15 cellular contexts compared by ENCODE assay signal in the genomic region with DNA sequence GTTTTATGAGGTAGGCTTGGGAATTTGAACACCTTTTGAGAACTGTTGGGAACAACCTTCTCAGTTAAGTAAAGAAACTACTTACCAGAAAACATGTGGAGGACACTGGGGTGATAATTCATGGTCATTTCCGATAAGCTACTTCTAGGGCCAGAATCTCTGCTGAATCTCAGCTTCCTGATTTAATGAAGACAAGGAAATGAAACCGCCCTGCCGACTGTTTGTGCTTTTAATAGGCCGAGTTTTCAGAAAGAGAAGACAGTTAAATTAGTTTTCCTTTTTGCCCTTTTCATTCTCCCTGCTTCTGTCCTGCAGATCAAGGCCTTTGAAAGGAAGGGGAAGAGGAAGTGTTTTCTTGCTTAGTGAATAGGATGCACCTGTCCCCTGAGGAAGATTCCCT.
DNase-seq lines count a peak whose midpoint lies in the region; TF ChIP-seq lines count a peak whose summit lies in the region.
"Had no signal": no experiment of that assay in that cellular context is flagged by ENCODE, and none has a peak within 500 bp of the region (broad histone marks: within the 10 kb centered on the region; RNA-seq: fewer than 3 reads in every experiment).

No MANE protein-coding gene starts in this region.

- H3K27me3 ChIP-seq in MM.1S (replicated peaks; ENCODE audit: insufficient read depth, low read length) (no peaks in the 10 kb centered on the region), neutrophil (no peaks in the 10 kb centered on the region)
- H3K27me3 ChIP-seq: BE2C, dorsolateral prefrontal cortex, esophagus squamous epithelium had no signal

- H3K79me2 ChIP-seq in MM.1S (ENCODE audit: low read length): peaks cover 84% of the 10 kb centered on the region

- H3K4me1 ChIP-seq in MM.1S (ENCODE audit: low read length) (peaks cover 50% of the 10 kb centered on the region), neutrophil (ENCODE audit: control insufficient read depth in 1 of 2, insufficient read depth in 1 of 2, low read depth in 1 of 2, low read length in 1 of 2) (peaks cover 23 to 36% of the 10 kb centered on the region in 2 experiments)
- H3K4me1 ChIP-seq: BE2C had no signal

- peaks cover 23% of the 10 kb centered on the region for H3F3A ChIP-seq in MM.1S (ENCODE audit: insufficient read depth, low read length)

- no peaks in the 10 kb centered on the region for H3K9me2 ChIP-seq in MM.1S (replicated peaks; ENCODE audit: insufficient read depth, low read length)

- H3K36me3 ChIP-seq in MM.1S (replicated peaks; ENCODE audit: insufficient read depth, low read length) (no peaks in the 10 kb centered on the region), neutrophil (no peaks in the 10 kb centered on the region)
- H3K36me3 ChIP-seq: BE2C, esophagus squamous epithelium had no signal

- DNase-seq in CD1c-positive myeloid dendritic cell (ENCODE audit: extremely low spot score): peak; percentile 74
- DNase-seq in MM.1S: peak; percentile 70
- peak; percentile 35 for DNase-seq in dermis blood vessel endothelial cell
- DNase-seq in A172 (ENCODE audit: low spot score): no peak
- DNase-seq in NCI-H187 treated with DMSO at 0.1 percent for 48 hours (lab: John Stamatoyannopoulos, UW): no peak
- DNase-seq in DMS 273 treated with DMSO at 0.1 percent for 48 hours (lab: John Stamatoyannopoulos, UW): no peak
- DNase-seq: BE2C, dorsolateral prefrontal cortex, EL, esophagus squamous epithelium, GOT3, left colon, natural killer cell, T-helper 17 cell had no signal

- H3K4me3 ChIP-seq in MM.1S (ENCODE audit: low read length): peak overlapping the region; percentile 7; the same call in 1 of the 2 replicates
- no peak overlapping the region for H3K4me3 ChIP-seq in neutrophil (ENCODE audit: low read depth in 1 of 2, low read length in 1 of 2)
- H3K4me3 ChIP-seq: dorsolateral prefrontal cortex, esophagus squamous epithelium had no signal

- H3K9me3 ChIP-seq in MM.1S (replicated peaks; ENCODE audit: insufficient read depth, low read length): no peaks in the 10 kb centered on the region
- H3K9me3 ChIP-seq in neutrophil: no peaks in the 10 kb centered on the region
- H3K9me3 ChIP-seq: BE2C, esophagus squamous epithelium had no signal

- H3K27ac ChIP-seq in MM.1S (ENCODE audit: low read length) (peak overlapping the region; percentile 63), neutrophil (peak overlapping the region; percentile 65)

- H3K9ac ChIP-seq in MM.1S (ENCODE audit: low read length): peak overlapping the region; percentile 23; the same call in 1 of the 2 replicates

- H2AFZ ChIP-seq in MM.1S (ENCODE audit: low read length): no peak overlapping the region

- TF ChIP-seq CTCF in MM.1S (IDR thresholded peaks at IDR 0.05; ENCODE audit: low read length) (no peak), neutrophil (IDR thresholded peaks at IDR 0.05) (no peak)

- peak overlapping the region; percentile 70 for H3K4me2 ChIP-seq in MM.1S (ENCODE audit: low read depth, low read length)

- no peaks in the 10 kb centered on the region for H4K20me1 ChIP-seq in MM.1S (ENCODE audit: insufficient read depth, low read length)

Comparison
In these comparisons a context has a peak if more than half of its experiments do, and no peak if none do; other contexts are left out.
1. DNase-seq: peak in CD1c-positive myeloid dendritic cell (single experiment), MM.1S (single experiment) and dermis blood vessel endothelial cell (single experiment); none in A172 (single experiment), NCI-H187 treated with DMSO at 0.1 percent for 48 hours (single experiment) and DMS 273 treated with DMSO at 0.1 percent for 48 hours (single experiment).